31 cellular contexts compared by ENCODE assay signal in genomic region chr19:50250450-50251136, GRCh38. TPM values are rescaled to one million over a fixed set of nuclear protein-coding genes. Genes with fewer than 3 reads are reported as not detected.
"Had no signal": no experiment of that assay in that cellular context is flagged by ENCODE, and none has a peak within 500 bp of the region (broad histone marks: within the 10 kb centered on the region; RNA-seq: fewer than 3 reads in every experiment).

No MANE protein-coding gene starts in this region.

- H3K27me3 Mint-ChIP-seq: progenitor cell of endocrine pancreas had no signal

- H3K4me1 ChIP-seq: left ventricle myocardium inferior, right atrium auricular region, right lobe of liver, stomach, testis, transverse colon, upper lobe of left lung, vagina had no signal

- H3K27ac Mint-ChIP-seq: immature natural killer cell; naive thymus-derived CD4-positive, alpha-beta T cell; natural killer cell treated with Interleukin-12 subunit alpha and Interleukin-12 subunit beta and Interleukin-15 and Interleukin-18, amount 100 ng/mL, for 72 hours; progenitor cell of endocrine pancreas; stimulated activated naive B cell treated with anti-CD40 and anti-IgM and Interleukin-4, amounts not matched to agents 10 μg/mL and 1 μg/mL and 100 μg/mL, for 72 hours had no signal

- H3K4me1 Mint-ChIP-seq: immature natural killer cell; naive thymus-derived CD4-positive, alpha-beta T cell; neural crest cell had no signal

- H3K27ac ChIP-seq: left ventricle myocardium inferior, neutrophil, ovary, right atrium auricular region, right lobe of liver, skin epidermis, stomach, testis, thyroid gland, transverse colon, upper lobe of left lung, vagina had no signal

- ATAC-seq: mucosa of descending colon; naive thymus-derived CD4-positive, alpha-beta T cell; natural killer cell treated with Interleukin-12 subunit alpha and Interleukin-12 subunit beta and Interleukin-15 and Interleukin-18, amount 100 ng/mL, for 72 hours; stimulated activated naive B cell treated with anti-CD40 and anti-IgM and Interleukin-4, amounts not matched to agents 10 μg/mL and 1 μg/mL and 100 μg/mL, for 72 hours; stimulated activated naive CD8-positive, alpha-beta T cell treated with anti-CD3 and anti-CD28 coated beads, Interleukin-15, Interleukin-2, amounts not matched to agents 100 U/mL and 50 U/mL, for 24 hours had no signal

- H3K36me3 ChIP-seq: neutrophil, ovary had no signal

- H3K9me3 ChIP-seq: testis, thyroid gland, transverse colon, vagina had no signal

- H3K4me3 Mint-ChIP-seq: immature natural killer cell; naive thymus-derived CD4-positive, alpha-beta T cell; natural killer cell treated with Interleukin-12 subunit alpha and Interleukin-12 subunit beta and Interleukin-15 and Interleukin-18, amount 100 ng/mL, for 72 hours; neural crest cell; stimulated activated naive B cell treated with anti-CD40 and anti-IgM and Interleukin-4, amounts not matched to agents 10 μg/mL and 1 μg/mL and 100 μg/mL, for 72 hours had no signal

- FAIRE-seq: islet of Langerhans had no signal

- H3K4me3 ChIP-seq: left ventricle myocardium inferior, lung, mucosa of descending colon, ovary, right atrium auricular region, right lobe of liver, skin epidermis, stomach, testis, thyroid gland, transverse colon, upper lobe of left lung, vagina had no signal

- DNase-seq: hypothalamus; immature natural killer cell; left ventricle myocardium inferior; midbrain; mucosa of descending colon; naive thymus-derived CD4-positive, alpha-beta T cell; occipital lobe; ovary; right lobe of liver; stimulated activated CD4-positive, alpha-beta T cell treated with anti-CD3 and anti-CD28 coated beads, Interleukin-12 subunit alpha, Interleukin-12 subunit beta, amount 100 ng/mL, for 4 hours; stimulated activated CD4-positive, alpha-beta T cell treated with anti-CD3 and anti-CD28 coated beads, Interleukin-15, amount 100 ng/mL, for 24 hours; stimulated activated CD4-positive, alpha-beta T cell treated with anti-CD3 and anti-CD28 coated beads, Interleukin-2, amount 100 ng/mL, for 24 hours; stimulated activated CD4-positive, alpha-beta T cell treated with anti-CD3 and anti-CD28 coated beads, Interleukin-4, amount 100 ng/mL, for 1 hour; stimulated activated naive B cell treated with anti-CD40 and anti-IgM and Interleukin-4, amounts not matched to agents 10 μg/mL and 1 μg/mL and 100 μg/mL, for 72 hours; stimulated activated naive CD8-positive, alpha-beta T cell treated with anti-CD3 and anti-CD28 coated beads, Interleukin-15, Interleukin-2, amounts not matched to agents 100 U/mL and 50 U/mL, for 24 hours; stomach; testis; thyroid gland; transverse colon had no signal

- H3K27me3 ChIP-seq: neutrophil, ovary, right atrium auricular region, right lobe of liver, testis, thyroid gland, transverse colon, upper lobe of left lung, vagina had no signal

RNA-seq across cellular contexts. Expression of gene MYH14, which starts 47.2 kb away (rescaled TPM):
- total RNA-seq: myocyte; naive thymus-derived CD4-positive, alpha-beta T cell; natural killer cell treated with Interleukin-12 subunit alpha and Interleukin-12 subunit beta and Interleukin-15 and Interleukin-18, amount 100 ng/mL, for 72 hours; pulmonary artery endothelial cell had no signal
- polyA plus RNA-seq: immature natural killer cell; naive thymus-derived CD4-positive, alpha-beta T cell had no signal
